ENCODE assay signal across 1 cellular context in the genomic region with DNA sequence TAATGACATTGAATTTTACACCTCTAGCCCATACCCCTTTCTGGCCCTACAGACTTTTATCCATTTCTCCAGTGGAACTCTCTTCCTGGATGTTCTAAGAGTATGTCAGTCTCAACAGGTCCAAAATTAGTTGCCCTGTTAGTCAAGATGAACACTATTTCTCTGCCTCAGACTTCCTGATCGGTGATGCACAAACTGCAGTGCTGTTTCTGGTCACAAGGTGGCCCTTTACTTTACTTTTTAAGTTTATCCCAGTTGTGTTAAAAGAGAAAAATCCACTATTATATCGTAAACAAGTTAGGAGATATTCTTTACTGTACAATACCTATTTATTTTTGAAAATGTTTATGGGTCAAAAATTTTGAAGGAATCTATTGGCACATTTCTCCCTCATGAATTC.
TF ChIP-seq lines count a peak whose summit lies in the region.

No MANE protein-coding gene starts in this region.

TF ChIP-seq in SK-N-SH, 30 proteins besides CTCF, POLR2A, EP300 and RAD21:
- TF ChIP-seq RCOR1 (IDR thresholded peaks at IDR 0.05; ENCODE audit: low read length), result no peak
- no peak for TF ChIP-seq NRF1 (IDR thresholded peaks at IDR 0.05; ENCODE audit: low read depth, low read length)
- TF ChIP-seq, protein P1, sequence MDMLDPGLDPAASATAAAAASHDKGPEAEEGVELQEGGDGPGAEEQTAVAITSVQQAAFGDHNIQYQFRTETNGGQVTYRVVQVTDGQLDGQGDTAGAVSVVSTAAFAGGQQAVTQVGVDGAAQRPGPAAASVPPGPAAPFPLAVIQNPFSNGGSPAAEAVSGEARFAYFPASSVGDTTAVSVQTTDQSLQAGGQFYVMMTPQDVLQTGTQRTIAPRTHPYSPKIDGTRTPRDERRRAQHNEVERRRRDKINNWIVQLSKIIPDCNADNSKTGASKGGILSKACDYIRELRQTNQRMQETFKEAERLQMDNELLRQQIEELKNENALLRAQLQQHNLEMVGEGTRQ (IDR thresholded peaks at IDR 0.05; ENCODE audit: borderline replicate concordance, low read depth, low read length), result no peak
- TF ChIP-seq, protein P2, sequence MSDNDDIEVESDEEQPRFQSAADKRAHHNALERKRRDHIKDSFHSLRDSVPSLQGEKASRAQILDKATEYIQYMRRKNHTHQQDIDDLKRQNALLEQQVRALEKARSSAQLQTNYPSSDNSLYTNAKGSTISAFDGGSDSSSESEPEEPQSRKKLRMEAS (IDR thresholded peaks at IDR 0.05; ENCODE audit: low read depth), result no peak
- TF ChIP-seq SMC3 (IDR thresholded peaks at IDR 0.05; ENCODE audit: low read depth, low read length), result peak; percentile 57
- TF ChIP-seq, protein P3, sequence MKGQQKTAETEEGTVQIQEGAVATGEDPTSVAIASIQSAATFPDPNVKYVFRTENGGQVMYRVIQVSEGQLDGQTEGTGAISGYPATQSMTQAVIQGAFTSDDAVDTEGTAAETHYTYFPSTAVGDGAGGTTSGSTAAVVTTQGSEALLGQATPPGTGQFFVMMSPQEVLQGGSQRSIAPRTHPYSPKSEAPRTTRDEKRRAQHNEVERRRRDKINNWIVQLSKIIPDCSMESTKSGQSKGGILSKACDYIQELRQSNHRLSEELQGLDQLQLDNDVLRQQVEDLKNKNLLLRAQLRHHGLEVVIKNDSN (IDR thresholded peaks at IDR 0.05; ENCODE audit: borderline replicate concordance, low read depth), result no peak
- TF ChIP-seq NFIC (IDR thresholded peaks at IDR 0.05; ENCODE audit: borderline replicate concordance), result no peak
- no peak for TF ChIP-seq TEAD4 (IDR thresholded peaks at IDR 0.05; ENCODE audit: borderline replicate concordance, insufficient read depth)
